31 cellular contexts compared by ENCODE assay signal in the genomic region with DNA sequence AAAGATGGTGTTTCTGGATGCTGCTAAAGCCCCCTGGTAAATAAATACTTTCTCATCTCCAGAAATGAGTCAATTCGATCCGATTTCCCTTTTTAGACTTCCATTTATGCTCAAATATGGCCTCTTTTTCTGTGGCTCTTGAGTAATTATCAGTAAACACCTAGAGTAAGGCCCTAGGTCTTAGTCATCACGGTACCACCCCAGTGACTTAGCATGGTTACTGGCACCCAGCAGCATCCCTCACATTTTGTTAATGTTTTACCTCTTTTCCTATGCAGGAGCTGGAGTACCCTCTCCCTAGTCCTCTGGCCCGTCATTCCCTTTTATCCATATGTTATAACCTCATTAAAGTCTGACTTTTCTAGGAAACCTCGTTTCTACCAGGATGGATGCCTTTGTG.
"Had no signal": no experiment of that assay in that cellular context is flagged by ENCODE, and none has a peak within 500 bp of the region (broad histone marks: within the 10 kb centered on the region; RNA-seq: fewer than 3 reads in every experiment).

No MANE protein-coding gene starts in this region.

- H3K27ac Mint-ChIP-seq: activated CD4-positive, alpha-beta memory T cell treated with anti-CD3 and anti-CD28 coated beads, Interleukin-2, amount 10 ng/mL, durations not matched to agents 7 days and 5 days; activated CD4-positive, alpha-beta T cell treated with anti-CD3 and anti-CD28 coated beads for 36 hours; activated CD4-positive, alpha-beta T cell treated with anti-CD3 and anti-CD28 coated beads, Interleukin-2, amount 10 ng/mL, durations not matched to agents 24 days and 14 days; activated naive CD4-positive, alpha-beta T cell treated with anti-CD3 and anti-CD28 coated beads, Interleukin-2, amount 10 ng/mL, durations not matched to agents 7 days and 5 days; activated naive CD4-positive, alpha-beta T cell treated with anti-CD3 and anti-CD28 coated beads, Interleukin-2, amount 50 U/mL, for 72 hours; activated naive CD8-positive, alpha-beta T cell treated with anti-CD3 and anti-CD28 coated beads, Interleukin-2, amount 10 ng/mL, durations not matched to agents 7 days and 5 days; activated T-cell treated with anti-CD3 and anti-CD28 coated beads, Interleukin-2, amount 50 U/mL, for 24 hours; activated T-cell treated with anti-CD3 and anti-CD28 coated beads, Interleukin-2, amount 50 U/mL, for 72 hours; brain had no signal

- H3K36me3 Mint-ChIP-seq: activated naive CD4-positive, alpha-beta T cell treated with anti-CD3 and anti-CD28 coated beads, Interleukin-2, amount 10 ng/mL, durations not matched to agents 7 days and 5 days; activated naive CD4-positive, alpha-beta T cell treated with anti-CD3 and anti-CD28 coated beads, Interleukin-2, amount 50 U/mL, for 72 hours; brain had no signal

- H3K9me3 ChIP-seq: ascending aorta, breast epithelium, colonic mucosa had no signal

- H3K27me3 Mint-ChIP-seq: activated CD4-positive, alpha-beta T cell treated with anti-CD3 and anti-CD28 coated beads for 36 hours; activated naive CD4-positive, alpha-beta T cell treated with anti-CD3 and anti-CD28 coated beads, Interleukin-2, amount 10 ng/mL, durations not matched to agents 7 days and 5 days; activated T-cell treated with anti-CD3 and anti-CD28 coated beads, Interleukin-2, amount 50 U/mL, for 24 hours; brain had no signal

- H3K36me3 ChIP-seq: ascending aorta, breast epithelium, cardiac muscle cell, colonic mucosa had no signal

- H3K4me3 ChIP-seq: ascending aorta, breast epithelium, cardiac muscle cell, colonic mucosa had no signal

- H3K4me1 Mint-ChIP-seq: activated CD4-positive, alpha-beta memory T cell treated with anti-CD3 and anti-CD28 coated beads, Interleukin-2, amount 10 ng/mL, durations not matched to agents 7 days and 5 days; activated CD4-positive, alpha-beta T cell treated with anti-CD3 and anti-CD28 coated beads for 36 hours; activated CD4-positive, alpha-beta T cell treated with anti-CD3 and anti-CD28 coated beads, Interleukin-2, amount 10 ng/mL, durations not matched to agents 24 days and 14 days; activated naive CD4-positive, alpha-beta T cell treated with anti-CD3 and anti-CD28 coated beads, Interleukin-2, amount 10 ng/mL, durations not matched to agents 7 days and 5 days had no signal

- FAIRE-seq: endometrium, endothelial cell of umbilical vein, frontal cortex had no signal

- ATAC-seq: activated CD4-positive, alpha-beta T cell treated with anti-CD3 and anti-CD28 coated beads for 36 hours; activated naive CD4-positive, alpha-beta T cell treated with anti-CD3 and anti-CD28 coated beads, Interleukin-2, amount 50 U/mL, for 72 hours; activated T-cell treated with anti-CD3 and anti-CD28 coated beads, Interleukin-2, amount 50 U/mL, for 72 hours; esophagus mucosa had no signal

- DNase-seq: activated CD4-positive, alpha-beta memory T cell treated with anti-CD3 and anti-CD28 coated beads, Interleukin-2, amount 10 ng/mL, durations not matched to agents 7 days and 5 days; activated CD4-positive, alpha-beta T cell treated with anti-CD3 and anti-CD28 coated beads for 36 hours; activated CD4-positive, alpha-beta T cell treated with anti-CD3 and anti-CD28 coated beads, Interleukin-2, amount 10 ng/mL, durations not matched to agents 24 days and 14 days; activated CD4-positive, alpha-beta T cell treated with anti-CD3 and anti-CD28 coated beads, Interleukin-2, amount 50 U/mL, for 4 hours; activated CD4-positive, CD25-positive, alpha-beta regulatory T cell; activated CD4-positive, CD25-positive, alpha-beta regulatory T cell treated with anti-CD3 and anti-CD28 coated beads, Interleukin-2, amount 50 U/mL, for 72 hours; activated CD8-positive, alpha-beta memory T cell treated with anti-CD3 and anti-CD28 coated beads, Interleukin-2, amount 50 U/mL, for 48 hours; activated gamma-delta T cell; activated naive CD4-positive, alpha-beta T cell; activated naive CD4-positive, alpha-beta T cell treated with anti-CD3 and anti-CD28 coated beads, Interleukin-2, amount 10 ng/mL, durations not matched to agents 7 days and 5 days; activated naive CD8-positive, alpha-beta T cell treated with anti-CD3 and anti-CD28 coated beads, Interleukin-2, amount 10 ng/mL, durations not matched to agents 7 days and 5 days; activated T-cell treated with anti-CD3 and anti-CD28 coated beads for 4 hours; activated T-cell treated with anti-CD3 and anti-CD28 coated beads, Interleukin-2, amount 50 U/mL, for 24 hours; activated T-cell treated with anti-CD3 and anti-CD28 coated beads, Interleukin-2, amount 50 U/mL, for 72 hours; central memory CD4-positive, alpha-beta T cell; cerebellar nuclear complex; colonic mucosa; effector CD8-positive, alpha-beta T cell; foreskin fibroblast; head of caudate nucleus; T-helper 2 cell had no signal

- H3K27me3 ChIP-seq: ascending aorta, cardiac muscle cell, colonic mucosa had no signal

- H3K4me1 ChIP-seq: ascending aorta, breast epithelium, colonic mucosa had no signal

- H3K27ac ChIP-seq: ascending aorta, breast epithelium, cardiac muscle cell, colonic mucosa, epithelial cell of prostate had no signal

- H3K9me3 Mint-ChIP-seq: activated CD4-positive, alpha-beta memory T cell treated with anti-CD3 and anti-CD28 coated beads, Interleukin-2, amount 10 ng/mL, durations not matched to agents 7 days and 5 days; activated CD4-positive, alpha-beta T cell treated with anti-CD3 and anti-CD28 coated beads, Interleukin-2, amount 10 ng/mL, durations not matched to agents 24 days and 14 days; activated naive CD4-positive, alpha-beta T cell treated with anti-CD3 and anti-CD28 coated beads, Interleukin-2, amount 10 ng/mL, durations not matched to agents 7 days and 5 days; activated naive CD4-positive, alpha-beta T cell treated with anti-CD3 and anti-CD28 coated beads, Interleukin-2, amount 50 U/mL, for 72 hours; activated naive CD8-positive, alpha-beta T cell treated with anti-CD3 and anti-CD28 coated beads, Interleukin-2, amount 10 ng/mL, durations not matched to agents 7 days and 5 days; activated T-cell treated with anti-CD3 and anti-CD28 coated beads, Interleukin-2, amount 50 U/mL, for 24 hours; activated T-cell treated with anti-CD3 and anti-CD28 coated beads, Interleukin-2, amount 50 U/mL, for 72 hours; brain had no signal

- H3K4me3 Mint-ChIP-seq: activated CD4-positive, alpha-beta memory T cell treated with anti-CD3 and anti-CD28 coated beads, Interleukin-2, amount 10 ng/mL, durations not matched to agents 7 days and 5 days; activated CD4-positive, alpha-beta T cell treated with anti-CD3 and anti-CD28 coated beads for 36 hours; activated CD4-positive, alpha-beta T cell treated with anti-CD3 and anti-CD28 coated beads, Interleukin-2, amount 10 ng/mL, durations not matched to agents 24 days and 14 days; activated naive CD4-positive, alpha-beta T cell treated with anti-CD3 and anti-CD28 coated beads, Interleukin-2, amount 10 ng/mL, durations not matched to agents 7 days and 5 days; activated naive CD8-positive, alpha-beta T cell treated with anti-CD3 and anti-CD28 coated beads, Interleukin-2, amount 10 ng/mL, durations not matched to agents 7 days and 5 days; activated T-cell treated with anti-CD3 and anti-CD28 coated beads, Interleukin-2, amount 50 U/mL, for 24 hours; activated T-cell treated with anti-CD3 and anti-CD28 coated beads, Interleukin-2, amount 50 U/mL, for 72 hours; brain had no signal
